In the genomic region with DNA sequence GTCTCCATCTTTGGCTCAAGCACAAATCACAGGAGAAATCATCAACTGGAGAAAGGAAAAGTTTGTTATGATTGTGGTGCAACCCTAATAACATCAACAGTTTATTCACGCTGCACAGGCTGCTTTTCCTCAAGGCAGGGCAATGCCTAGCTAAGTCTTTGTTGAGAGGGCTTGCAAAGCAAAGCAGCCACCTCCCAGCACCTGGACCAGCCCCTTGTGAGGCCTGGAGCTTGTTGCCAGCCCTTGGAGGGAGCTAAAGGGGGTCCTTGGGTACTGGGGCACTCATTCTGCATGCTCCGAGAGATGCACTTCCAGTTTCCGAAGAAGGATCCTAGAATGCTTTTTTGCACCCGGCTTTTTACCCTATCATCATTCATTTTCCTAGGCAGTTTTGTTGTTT, we compare ENCODE assay signal across 23 cellular contexts.
"Had no signal": no experiment of that assay in that cellular context is flagged by ENCODE, and none has a peak within 500 bp of the region (broad histone marks: within the 10 kb centered on the region; RNA-seq: fewer than 3 reads in every experiment).

No MANE protein-coding gene starts in this region.

- H3K27me3 ChIP-seq: MG63 had no signal

- H3K4me3 ChIP-seq: MG63 had no signal

- H3K27ac ChIP-seq: KMS-11, RWPE1 had no signal

- H3K9ac ChIP-seq: KMS-11, SK-N-SH had no signal

- H3K36me3 ChIP-seq: MG63 had no signal

- DNase-seq: IMR-90, Kasumi-1, NCI-H1092, NCI-H1105 treated with DMSO at 0.1 percent for 48 hours, NCI-H1417 treated with DMSO at 0.1 percent for 48 hours, NCI-H146, NCI-H1694 treated with DMSO at 0.1 percent for 48 hours, NCI-H2029, NCI-H2081 treated with DMSO at 0.1 percent for 48 hours, NCI-H2171, NCI-H226, NCI-H446, NCI-H510A, NCI-H524 treated with DMSO at 0.1 percent for 48 hours, NCI-H774, SHP77, SK-N-SH, SW 1271 had no signal

- FAIRE-seq: HepG2 had no signal

- H3K9me3 ChIP-seq: SK-N-SH had no signal

- H3K4me2 ChIP-seq: KMS-11, SK-N-SH had no signal

- ATAC-seq: HepG2, Panc1 had no signal
